Comparison of ENCODE assay signal across 8 cellular contexts in genomic region chr5:154646841-154647759, GRCh38.
A peak's percentile ranks its signal among the peaks of the same experiment; 100 is the strongest.
DNase-seq lines count a peak whose midpoint lies in the region; ATAC-seq, FAIRE-seq and TF ChIP-seq lines count a peak whose summit lies in the region.

No MANE protein-coding gene starts in this region.

- no peak for TF ChIP-seq POLR2A in vagina (IDR thresholded peaks at IDR 0.05)

- H3K27ac ChIP-seq in vagina: no peak overlapping the region

- H3K9me3 ChIP-seq in T-helper 17 cell (ENCODE audit: control insufficient read depth, low read length, poor library complexity, severe bottlenecking) (no peaks in the 10 kb centered on the region), mucosa of stomach (ENCODE audit: control insufficient read depth, low read length) (no peaks in the 10 kb centered on the region), vagina (no peaks in the 10 kb centered on the region)

- no peak for FAIRE-seq in RCC 7860 (lab: Jason Lieb, UNC)

- H3K27me3 ChIP-seq in mucosa of stomach (ENCODE audit: control insufficient read depth, insufficient read depth, low read length) (no peaks in the 10 kb centered on the region), vagina (no peaks in the 10 kb centered on the region)

- peak overlapping the region; percentile 10 for H3K4me3 ChIP-seq in epithelial cell of esophagus (ENCODE audit: low read length)
- H3K4me3 ChIP-seq in mucosa of stomach (ENCODE audit: low read length): peak overlapping the region; percentile 18
- peak overlapping the region; percentile 29 to 49 for H3K4me3 ChIP-seq in vagina

- H3K9ac ChIP-seq in mucosa of stomach (ENCODE audit: low read length): peak overlapping the region; percentile 65

- peaks cover 6% of the 10 kb centered on the region for H3K36me3 Mint-ChIP-seq in T-helper 17 cell (ENCODE audit: low read depth)

- H3K27me3 Mint-ChIP-seq in T-helper 17 cell: peaks cover 19% of the 10 kb centered on the region

- H3K27ac Mint-ChIP-seq in T-helper 17 cell: peak overlapping the region; percentile 45

- ATAC-seq in GM18498 (IDR thresholded peaks at IDR 0.05; ENCODE audit: unreplicated experiment) (peak; percentile 77), GM21825 (IDR thresholded peaks at IDR 0.05; ENCODE audit: unreplicated experiment) (peak; percentile 55), T-helper 17 cell (peak; percentile 50)

- DNase-seq in T-helper 17 cell (no peak), epithelial cell of esophagus (ENCODE audit: low read depth) (peak; percentile 73), vagina (ENCODE audit: extremely low spot score in 2 of 2) (no peak), pons (ENCODE audit: low spot score) (no peak), RCC 7860 (ENCODE audit: low spot score) (no peak)

- H3K4me1 ChIP-seq in mucosa of stomach (ENCODE audit: control insufficient read depth, insufficient read depth, low read length) (peaks cover 22% of the 10 kb centered on the region), vagina (peaks cover 6% of the 10 kb centered on the region)

- intact Hi-C loops in vagina (cut with DNase I): no loop called here

- H3K4me3 Mint-ChIP-seq in T-helper 17 cell: peak overlapping the region; percentile 87

- no peaks in the 10 kb centered on the region for H3K36me3 ChIP-seq in mucosa of stomach (ENCODE audit: control insufficient read depth, insufficient read depth, low read length)
- H3K36me3 ChIP-seq in vagina: no peaks in the 10 kb centered on the region

- TF ChIP-seq CTCF in epithelial cell of esophagus (IDR thresholded peaks at IDR 0.05; ENCODE audit: insufficient read depth, low read depth, low read length, missing control alignments): no peak
- TF ChIP-seq CTCF in vagina (IDR thresholded peaks at IDR 0.05): no peak

- H3K4me1 Mint-ChIP-seq in T-helper 17 cell: peaks cover 10% of the 10 kb centered on the region
